ENCODE assay signal across 12 cellular contexts in genomic region chr10:10209152-10209551, GRCh38.
DNase-seq lines count a peak whose midpoint lies in the region; ATAC-seq and TF ChIP-seq lines count a peak whose summit lies in the region.
"Had no signal": no experiment of that assay in that cellular context is flagged by ENCODE, and none has a peak within 500 bp of the region (broad histone marks: within the 10 kb centered on the region; RNA-seq: fewer than 3 reads in every experiment).

No MANE protein-coding gene starts in this region.

- no peaks in the 10 kb centered on the region for H3K27me3 ChIP-seq in left lung
- H3K27me3 ChIP-seq: ascending aorta, suprapubic skin had no signal

- no peak overlapping the region for H3K4me3 ChIP-seq in left lung
- H3K4me3 ChIP-seq: ascending aorta, suprapubic skin had no signal

- H3K9me3 ChIP-seq in left lung, result peaks cover 0 to 18% of the 10 kb centered on the region in 2 donors

- H3K27ac ChIP-seq in left lung, result no peak overlapping the region
- H3K27ac ChIP-seq: ascending aorta, C4-2B, HL-60, suprapubic skin had no signal

- DNase-seq in AG09319 (ENCODE audit: extremely low read depth, low read depth) (peak; percentile 14), anterior cingulate cortex (lab: John Stamatoyannopoulos, UW) (peak in 41 of 58 donors; percentile 1 to 82 (median 34)), left lung (no peak), activated gamma-delta T cell (lab: John Stamatoyannopoulos, UW) (no peak), NCI-H2171 treated with DMSO at 0.1 percent for 48 hours (lab: John Stamatoyannopoulos, UW) (no peak), HuH-7.5 (ENCODE audit: low spot score) (no peak), NCI-H2171 (lab: John Stamatoyannopoulos, UW) (no peak)

- no peaks in the 10 kb centered on the region for H3K4me1 ChIP-seq in left lung
- H3K4me1 ChIP-seq: ascending aorta, suprapubic skin had no signal

- H3K36me3 ChIP-seq in left lung, result no peaks in the 10 kb centered on the region
- H3K36me3 ChIP-seq: ascending aorta, suprapubic skin had no signal

- TF ChIP-seq CTCF in AG09319 (IDR thresholded peaks at IDR 0.05; ENCODE audit: low read depth, low read length), result no peak
- no peak for TF ChIP-seq CTCF in left lung (IDR thresholded peaks at IDR 0.05)

- peak; percentile 61 for ATAC-seq in HG02884 (IDR thresholded peaks at IDR 0.05; ENCODE audit: unreplicated experiment)
- peak; percentile 46 for ATAC-seq in left lung

- intact Hi-C loops in left lung (cut with DNase I), result no loop called here

Comparison
In these comparisons a context has a peak if more than half of its experiments do, and no peak if none do; other contexts are left out.
1. DNase-seq: peak in AG09319 (single experiment) and anterior cingulate cortex (41 of 58); none in left lung (0 of 2), activated gamma-delta T cell (single experiment), NCI-H2171 treated with DMSO at 0.1 percent for 48 hours (single experiment), HuH-7.5 (single experiment) and NCI-H2171 (single experiment).